8 cellular contexts compared by ENCODE assay signal in the genomic region with DNA sequence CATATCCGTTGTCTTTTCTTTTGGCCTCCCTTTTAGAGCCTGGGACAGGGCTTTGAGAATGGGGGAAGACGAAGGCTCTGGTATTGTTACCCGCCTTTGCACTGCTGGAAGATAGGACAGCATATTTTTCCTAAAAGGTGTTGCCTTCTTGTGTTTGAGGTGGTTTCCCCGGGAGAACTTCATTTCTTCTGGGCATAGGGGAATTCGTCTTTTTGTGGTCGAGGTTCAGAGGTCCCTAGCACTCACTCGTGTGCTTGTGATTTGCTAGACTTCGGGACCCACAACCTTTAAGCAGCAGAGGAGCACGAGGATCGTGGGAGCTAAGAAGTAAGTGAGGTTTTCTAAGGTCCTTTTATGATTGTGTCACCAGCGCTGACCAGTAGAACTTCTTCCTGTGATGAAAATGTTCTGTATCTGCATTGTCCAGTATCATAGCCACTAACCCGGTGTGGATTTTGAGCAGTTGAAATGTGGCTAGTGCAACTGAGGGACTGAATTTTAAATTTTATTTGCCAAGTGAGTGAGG. TPM values are rescaled to one million over a fixed set of nuclear protein-coding genes. Genes with fewer than 3 reads are reported as not detected.
A peak's percentile ranks its signal among the peaks of the same experiment; 100 is the strongest.
DNase-seq lines count a peak whose midpoint lies in the region; ATAC-seq and TF ChIP-seq lines count a peak whose summit lies in the region.

No MANE protein-coding gene starts in this region.

- peaks cover 13% of the 10 kb centered on the region for H3K27me3 Mint-ChIP-seq in activated CD8-positive, alpha-beta T cell treated with anti-CD3 and anti-CD28 coated beads, Interleukin-2, amount 10 ng/mL, durations not matched to agents 7 days and 5 days (ENCODE audit: low read depth)

- H3K79me2 ChIP-seq in ACC112 (ENCODE audit: control insufficient read depth, insufficient read depth, low read length, unreplicated experiment) (peaks cover 52% of the 10 kb centered on the region), GM23248 (ENCODE audit: insufficient read depth) (peaks cover 54% of the 10 kb centered on the region), hepatocyte (peaks cover 53% of the 10 kb centered on the region), smooth muscle cell (ENCODE audit: low read depth) (peaks cover 54% of the 10 kb centered on the region)

- H3K4me3 ChIP-seq in ACC112 (ENCODE audit: low read depth, low read length) = peak overlapping the region; percentile 95
- H3K4me3 ChIP-seq in GM23248 = peak overlapping the region; percentile 99
- H3K4me3 ChIP-seq in hepatocyte = peak overlapping the region; percentile 77
- H3K4me3 ChIP-seq in smooth muscle cell = peak overlapping the region; percentile 66

- peaks cover 48% of the 10 kb centered on the region for H3K4me1 Mint-ChIP-seq in activated CD8-positive, alpha-beta T cell treated with anti-CD3 and anti-CD28 coated beads, Interleukin-2, amount 10 ng/mL, durations not matched to agents 7 days and 5 days (ENCODE audit: low read depth)

- H2AFZ ChIP-seq in ACC112 (ENCODE audit: low read length, unreplicated experiment) (peak overlapping the region; percentile 94), GM23248 (peak overlapping the region; percentile 89), hepatocyte (peak overlapping the region; percentile 52), smooth muscle cell (ENCODE audit: low read depth) (peak overlapping the region; percentile 83)

- peaks cover 5% of the 10 kb centered on the region for H3F3A ChIP-seq in GM23248 (ENCODE audit: insufficient read depth)
- H3F3A ChIP-seq in smooth muscle cell (ENCODE audit: low read depth) = no peaks in the 10 kb centered on the region

- H3K4me3 Mint-ChIP-seq in activated CD8-positive, alpha-beta T cell treated with anti-CD3 and anti-CD28 coated beads, Interleukin-2, amount 10 ng/mL, durations not matched to agents 7 days and 5 days = peak overlapping the region; percentile 96

- H3K27ac ChIP-seq in ACC112 (ENCODE audit: low read depth, low read length) (peak overlapping the region; percentile 63), GM23248 (peak overlapping the region; percentile 53), hepatocyte (peak overlapping the region; percentile 76), smooth muscle cell (ENCODE audit: low read depth) (peak overlapping the region; percentile 23)

- H3K4me2 ChIP-seq in GM23248 (ENCODE audit: unreplicated experiment) (peak overlapping the region; percentile 99), hepatocyte (peak overlapping the region; percentile 94), smooth muscle cell (peak overlapping the region; percentile 92)

- H3K9me2 ChIP-seq in GM23248 (ENCODE audit: insufficient read depth) = no peaks in the 10 kb centered on the region
- H3K9me2 ChIP-seq in hepatocyte (replicated peaks; ENCODE audit: insufficient read depth) = no peaks in the 10 kb centered on the region

- H3K27me3 ChIP-seq in ACC112 (ENCODE audit: insufficient read depth, low read length) = no peaks in the 10 kb centered on the region
- H3K27me3 ChIP-seq in GM23248 (replicated peaks; ENCODE audit: insufficient read depth) = no peaks in the 10 kb centered on the region
- no peaks in the 10 kb centered on the region for H3K27me3 ChIP-seq in hepatocyte
- no peaks in the 10 kb centered on the region for H3K27me3 ChIP-seq in smooth muscle cell (ENCODE audit: low read depth)

- CTCF ChIA-PET in activated CD8-positive, alpha-beta T cell treated with anti-CD3 and anti-CD28 coated beads, Interleukin-2, amount 10 ng/mL, durations not matched to agents 7 days and 5 days (lab: Charles Lee) = interaction anchor here (1.4 to 2.3 kb wide), 3 partner anchors 14 to 100 kb away, joined by 3 to 11 read pairs (median 3); no protein-coding TSS in a partner anchor

- peak; percentile 28 for ATAC-seq in activated CD8-positive, alpha-beta T cell treated with anti-CD3 and anti-CD28 coated beads, Interleukin-2, amount 10 ng/mL, durations not matched to agents 7 days and 5 days

- H3K36me3 Mint-ChIP-seq in activated CD8-positive, alpha-beta T cell treated with anti-CD3 and anti-CD28 coated beads, Interleukin-2, amount 10 ng/mL, durations not matched to agents 7 days and 5 days (ENCODE audit: low read depth) = peaks cover 45% of the 10 kb centered on the region

- peak overlapping the region; percentile 96 for H3K27ac Mint-ChIP-seq in activated CD8-positive, alpha-beta T cell treated with anti-CD3 and anti-CD28 coated beads, Interleukin-2, amount 10 ng/mL, durations not matched to agents 7 days and 5 days

- 0 out of 2 replicates have a peak, but pooled peaks cover 4% of the 10 kb centered on the region for H3K36me3 ChIP-seq in ACC112 (ENCODE audit: insufficient read depth, low read length)
- no peaks in the 10 kb centered on the region for H3K36me3 ChIP-seq in GM23248 (ENCODE audit: low read depth)
- no peaks in the 10 kb centered on the region for H3K36me3 ChIP-seq in hepatocyte (replicated peaks; ENCODE audit: insufficient read depth, low read depth)
- H3K36me3 ChIP-seq in smooth muscle cell (ENCODE audit: low read depth) = no peaks in the 10 kb centered on the region

- H3K4me1 ChIP-seq in ACC112 (ENCODE audit: control insufficient read depth, insufficient read depth, low read length, unreplicated experiment) = peaks cover 14% of the 10 kb centered on the region
- H3K4me1 ChIP-seq in GM23248 (ENCODE audit: insufficient read depth) = peaks cover 9% of the 10 kb centered on the region
- H3K4me1 ChIP-seq in hepatocyte (ENCODE audit: insufficient read depth) = peaks cover 15% of the 10 kb centered on the region
- H3K4me1 ChIP-seq in smooth muscle cell (ENCODE audit: low read depth) = peaks cover 9% of the 10 kb centered on the region

- TF ChIP-seq CTCF in hepatocyte (IDR thresholded peaks at IDR 0.05; ENCODE audit: poor library complexity) (no peak), smooth muscle cell (IDR thresholded peaks at IDR 0.05; ENCODE audit: borderline replicate concordance, insufficient read depth, poor library complexity, severe bottlenecking) (no peak)

- POLR2A ChIA-PET in activated CD8-positive, alpha-beta T cell treated with anti-CD3 and anti-CD28 coated beads, Interleukin-2, amount 10 ng/mL, durations not matched to agents 7 days and 5 days (lab: Charles Lee) = interaction anchor here (1.7 kb wide), 1 partner anchor 80 kb away, joined by 5 read pairs; a partner anchor contains a TSS

- 12 to 13% methylated on average over 12 of the region's 12 CpGs for WGBS in GM23248 (ENCODE audit: low coverage in 1 of 2, low lambda C conversion rate in 2 of 2, missing lambda C conversion rate in 2 of 2), 2 experiments
- 7% methylated on average over 12 of the region's 12 CpGs for WGBS in hepatocyte (ENCODE audit: low lambda C conversion rate, missing lambda C conversion rate)
- WGBS in smooth muscle cell (ENCODE audit: low lambda C conversion rate) = 13% methylated on average over 12 of the region's 12 CpGs

- H4K20me1 ChIP-seq in GM23248 (ENCODE audit: insufficient read depth) (no peaks in the 10 kb centered on the region), hepatocyte (ENCODE audit: insufficient read depth, poor library complexity, severe bottlenecking) (peaks cover 4% of the 10 kb centered on the region), smooth muscle cell (ENCODE audit: low read depth) (peaks cover 31% of the 10 kb centered on the region)

- in situ Hi-C loops in GM23248 (cut with MboI) = no loop called here
- in situ Hi-C loops in KBM-7 (cut with MboI; ENCODE audit: low pct_unique_long_range_greater_than_20kb, low sequenced_read_pairs) = no loop called here

- peaks cover 15% of the 10 kb centered on the region for H3K9me3 Mint-ChIP-seq in activated CD8-positive, alpha-beta T cell treated with anti-CD3 and anti-CD28 coated beads, Interleukin-2, amount 10 ng/mL, durations not matched to agents 7 days and 5 days (ENCODE audit: insufficient read depth)

- peak; percentile 50 for DNase-seq in GM23248
- DNase-seq in activated CD8-positive, alpha-beta T cell treated with anti-CD3 and anti-CD28 coated beads, Interleukin-2, amount 10 ng/mL, durations not matched to agents 7 days and 5 days = no peak
- peak; percentile 6 for DNase-seq in hepatocyte (ENCODE audit: low spot score)
- DNase-seq in smooth muscle cell (lab: John Stamatoyannopoulos, UW; ENCODE audit: unreplicated experiment) = no peak
- DNase-seq in activated CD4-positive, CD25-positive, alpha-beta regulatory T cell treated with anti-CD3 and anti-CD28 coated beads, Interleukin-2, amount 50 U/mL, for 72 hours = no peak
- no peak for DNase-seq in NOMO-1 treated with DMSO at 0.1 percent for 48 hours (lab: John Stamatoyannopoulos, UW; ENCODE audit: unreplicated experiment)
- no peak for DNase-seq in KBM-7

- H3K9ac ChIP-seq in GM23248 (peak overlapping the region; percentile 84), smooth muscle cell (ENCODE audit: low read depth) (peak overlapping the region; percentile 61)

- H3K9me3 ChIP-seq in GM23248 (ENCODE audit: low read depth) (no peaks in the 10 kb centered on the region), hepatocyte (ENCODE audit: low read depth) (peaks cover 3% of the 10 kb centered on the region), smooth muscle cell (replicated peaks; ENCODE audit: low read depth) (no peaks in the 10 kb centered on the region)

RNA-seq across cellular contexts. Expression of a gene that starts 0.6 kb away (rescaled TPM):
- total RNA-seq in GM23248 (2014; rRNA removed; shearing (Covaris generic)) = 13.3 and 16.1 TPM in 2 replicates
- polyA plus RNA-seq in GM23248 (2016; fragmentation: Nextera tagmentation; extraction: Ambion mirVana) (13.7 and 16.7 TPM in 2 replicates), hepatocyte (13.7 and 19.9 TPM in 2 replicates), smooth muscle cell (12.2 and 13.6 TPM in 2 replicates)
- 10 to 100 TPM; 37.0 to 39.0 TPM for total RNA-seq in activated CD8-positive, alpha-beta T cell treated with anti-CD3 and anti-CD28 coated beads, Interleukin-2, amount 10 ng/mL, durations not matched to agents 7 days and 5 days
- total RNA-seq in hepatocyte (27.7 and 30.7 TPM in 2 replicates), smooth muscle cell (15.6 and 18.6 TPM in 2 replicates)

RNA-seq across cellular contexts. Expression of a gene that starts 45.4 kb away (rescaled TPM):
- 1.6 and 3.4 TPM in 2 replicates for total RNA-seq in GM23248 (2014; rRNA removed; shearing (Covaris generic))
- polyA plus RNA-seq in GM23248 (2016; fragmentation: Nextera tagmentation; extraction: Ambion mirVana) (0.50 and 0.87 TPM in 2 replicates), hepatocyte (2.7 and 5.4 TPM in 2 replicates), smooth muscle cell (1.7 and 3.4 TPM in 2 replicates)
- total RNA-seq in activated CD8-positive, alpha-beta T cell treated with anti-CD3 and anti-CD28 coated beads, Interleukin-2, amount 10 ng/mL, durations not matched to agents 7 days and 5 days = 1 to 10 TPM; 1.5 to 1.6 TPM
- total RNA-seq in hepatocyte (2.7 and 4.4 TPM in 2 replicates), smooth muscle cell (0.81 and 6.3 TPM in 2 replicates)

RNA-seq across cellular contexts. Expression of a gene that starts 45.4 kb away (rescaled TPM):
- total RNA-seq in GM23248 (2014; rRNA removed; shearing (Covaris generic)) = 24.7 and 25.1 TPM in 2 replicates
- polyA plus RNA-seq in GM23248 (2016; fragmentation: Nextera tagmentation; extraction: Ambion mirVana) (41.4 and 42.4 TPM in 2 replicates), hepatocyte (30.1 and 46.7 TPM in 2 replicates), smooth muscle cell (52.7 and 54.0 TPM in 2 replicates)
- total RNA-seq in activated CD8-positive, alpha-beta T cell treated with anti-CD3 and anti-CD28 coated beads, Interleukin-2, amount 10 ng/mL, durations not matched to agents 7 days and 5 days = 10 to 100 TPM; 39.7 to 41.4 TPM
- total RNA-seq in hepatocyte (35.8 and 36.5 TPM in 2 replicates), smooth muscle cell (39.0 and 51.6 TPM in 2 replicates)

Comparison
In these comparisons a context has a peak if more than half of its experiments do, and no peak if none do; other contexts are left out.
1. H3K27ac ChIP-seq: peak in every context shown above with its lines; median percentile 76 in hepatocyte; 63 in ACC112; 53 in GM23248; 23 in smooth muscle cell.
2. DNase-seq: peak in GM23248 (single experiment) and hepatocyte (single experiment); none in activated CD8-positive, alpha-beta T cell treated with anti-CD3 and anti-CD28 coated beads, Interleukin-2, amount 10 ng/mL, durations not matched to agents 7 days and 5 days (single experiment), smooth muscle cell (single experiment), activated CD4-positive, CD25-positive, alpha-beta regulatory T cell treated with anti-CD3 and anti-CD28 coated beads, Interleukin-2, amount 50 U/mL, for 72 hours (single experiment), NOMO-1 treated with DMSO at 0.1 percent for 48 hours (single experiment) and KBM-7 (single experiment).
3. Peak in every context shown above with its lines, with median percentiles within 50 percentile points of each other: H2AFZ ChIP-seq, H3K4me3 ChIP-seq and H3K4me2 ChIP-seq.